Comparison of ENCODE assay signal across 4 cellular contexts in the genomic region with DNA sequence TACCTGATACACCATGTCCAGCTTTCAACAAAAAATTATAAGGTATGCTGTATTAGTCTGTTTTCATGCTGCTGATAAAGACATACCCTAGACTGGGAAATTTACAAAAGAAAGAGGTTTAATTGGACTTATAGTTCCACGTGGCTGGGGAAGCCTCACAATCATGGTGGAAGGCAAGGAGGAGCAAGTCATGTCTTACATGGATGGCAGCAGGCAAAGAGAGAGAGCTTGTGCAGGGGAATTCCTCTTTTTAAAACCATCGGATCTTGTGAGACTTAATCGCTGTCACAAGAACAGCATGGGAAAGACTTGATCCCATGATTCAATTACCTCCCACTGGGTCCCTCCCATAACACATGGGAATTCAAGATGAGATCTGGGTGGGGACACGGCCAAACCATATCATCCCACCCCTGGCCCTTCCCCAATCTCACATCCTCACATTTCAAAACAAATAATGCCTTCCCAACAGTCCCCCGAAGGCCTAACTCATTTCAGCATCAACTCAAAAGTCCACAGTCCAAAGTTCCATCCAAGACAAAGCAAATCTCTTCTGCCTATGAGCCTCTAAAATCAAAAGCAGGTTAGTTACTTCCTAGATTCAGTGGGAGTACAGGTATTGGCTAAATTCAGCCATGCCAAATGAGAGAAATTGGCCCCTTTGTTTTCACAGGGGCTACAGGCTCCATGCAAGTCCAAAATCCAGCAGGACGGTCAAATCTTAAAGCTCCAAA. TPM values are rescaled to one million over a fixed set of nuclear protein-coding genes. Genes with fewer than 3 reads are reported as not detected.
"Had no signal": no experiment of that assay in that cellular context is flagged by ENCODE, and none has a peak within 500 bp of the region (broad histone marks: within the 10 kb centered on the region; RNA-seq: fewer than 3 reads in every experiment).

No MANE protein-coding gene starts in this region.

RNA-seq across cellular contexts. Expression of a gene that starts 28.9 kb away (rescaled TPM):
- total RNA-seq: HT-29, HT1080, IMR-90 had no signal
- polyA plus RNA-seq: IgD-negative memory B cell, IMR-90 had no signal
